ENCODE assay signal across 2 cellular contexts in genomic region chr10:87974769-87975168, GRCh38.
TF ChIP-seq lines count a peak whose summit lies in the region.

No MANE protein-coding gene starts in this region.

TF ChIP-seq in GM23338, 12 proteins besides CTCF, POLR2A, EP300 and RAD21 (continued from another document):
- no peak for TF ChIP-seq REST (IDR thresholded peaks at IDR 0.05; ENCODE audit: unreplicated experiment)
- TF ChIP-seq ZNF462 (CRISPR knock-in tag; IDR thresholded peaks at IDR 0.05) = no peak
- TF ChIP-seq ETS1 (IDR thresholded peaks at IDR 0.05) = no peak
- no peak for TF ChIP-seq ZNF114 (CRISPR knock-in tag; IDR thresholded peaks at IDR 0.05)
- no peak for TF ChIP-seq ZNF331 (CRISPR knock-in tag; IDR thresholded peaks at IDR 0.05; ENCODE audit: low read depth)
- no peak for TF ChIP-seq NANOG (IDR thresholded peaks at IDR 0.05; ENCODE audit: borderline replicate concordance)
- TF ChIP-seq POLR2AphosphoS5 (IDR thresholded peaks at IDR 0.05; ENCODE audit: low read depth) = no peak
- no peak for TF ChIP-seq EZH2phosphoT487 (IDR thresholded peaks at IDR 0.05; ENCODE audit: unreplicated experiment)

TF ChIP-seq in GM12878, 131 proteins besides CTCF, POLR2A, EP300 and RAD21 (continued from another document):
- no peak for TF ChIP-seq RELB (IDR thresholded peaks at IDR 0.05; ENCODE audit: low read depth)
- TF ChIP-seq BCLAF1 (IDR thresholded peaks at IDR 0.05) = no peak
- no peak for TF ChIP-seq SIN3A (IDR thresholded peaks at IDR 0.05; ENCODE audit: low read depth, low read length)
- TF ChIP-seq IRF3 (IDR thresholded peaks at IDR 0.05) = no peak
- no peak for TF ChIP-seq NRF1 (conservative IDR thresholded peaks at IDR 0.05; ENCODE audit: low read depth, low read length)
- no peak for TF ChIP-seq LARP7 (IDR thresholded peaks at IDR 0.05)
- TF ChIP-seq SP1 (IDR thresholded peaks at IDR 0.05; ENCODE audit: low read depth, low read length) = no peak
- TF ChIP-seq USF1 (IDR thresholded peaks at IDR 0.05; ENCODE audit: borderline replicate concordance, extremely low read length, insufficient read depth, low read depth, low read length) = no peak
- no peak for TF ChIP-seq ZBTB4 (CRISPR knock-in tag; IDR thresholded peaks at IDR 0.05)
- TF ChIP-seq NR2C1 (IDR thresholded peaks at IDR 0.05) = no peak
- TF ChIP-seq MEF2B (IDR thresholded peaks at IDR 0.05; ENCODE audit: partially characterized antibody, poor library complexity, severe bottlenecking) = no peak
